In genomic region chr20:4681971-4682370, GRCh38 we compare ENCODE assay signal across 1 cellular context.
TF ChIP-seq lines count a peak whose summit lies in the region.

No MANE protein-coding gene starts in this region.

TF ChIP-seq in K562, 482 proteins besides CTCF, POLR2A, EP300 and RAD21 (continued from another document and continues in another):
- TF ChIP-seq MGA (IDR thresholded peaks at IDR 0.05) (no peak), ZNF124 (CRISPR knock-in tag; IDR thresholded peaks at IDR 0.05) (no peak), SMC3 (conservative IDR thresholded peaks at IDR 0.05; ENCODE audit: insufficient read depth, low read depth, low read length) (no peak), CREB5 (CRISPR knock-in tag; IDR thresholded peaks at IDR 0.05) (no peak), ZFP1 (CRISPR knock-in tag; IDR thresholded peaks at IDR 0.05) (no peak), MEF2A (IDR thresholded peaks at IDR 0.05; ENCODE audit: control insufficient read depth, low read depth, low read length) (no peak), TRIM24 (IDR thresholded peaks at IDR 0.05) (peak in 1 of 2 experiments; percentile 11; a peak in 1 of 4 replicates), ILK (tag; IDR thresholded peaks at IDR 0.05; ENCODE audit: borderline replicate concordance, low read depth) (no peak), ESRRB (CRISPR knock-in tag; IDR thresholded peaks at IDR 0.05; ENCODE audit: borderline replicate concordance) (no peak), TAF9B (IDR thresholded peaks at IDR 0.05; ENCODE audit: partially characterized antibody) (no peak), MEIS2 (IDR thresholded peaks at IDR 0.05; ENCODE audit: partially characterized antibody) (peak; percentile 9), PBX2 (CRISPR knock-in tag; IDR thresholded peaks at IDR 0.05; ENCODE audit: low read depth) (no peak), PBX2 (tag; conservative IDR thresholded peaks at IDR 0.05; ENCODE audit: low read depth) (no peak), EHMT2 (IDR thresholded peaks at IDR 0.05) (no peak), POLR2AphosphoS5 (IDR thresholded peaks at IDR 0.05; ENCODE audit: control insufficient read depth, insufficient read depth, low read depth, low read length) (no peak), CBFA2T3 (IDR thresholded peaks at IDR 0.05) (peak; percentile 38; the same call in 1 of the 2 replicates), ZNF609 (CRISPR knock-in tag; IDR thresholded peaks at IDR 0.05; ENCODE audit: borderline replicate concordance) (no peak), MNT (conservative IDR thresholded peaks at IDR 0.05) (no peak), HCFC1 (IDR thresholded peaks at IDR 0.05; ENCODE audit: low read depth, low read length) (no peak), ZNF224 (CRISPR knock-in tag; IDR thresholded peaks at IDR 0.05) (no peak), MEF2D (tag; conservative IDR thresholded peaks at IDR 0.05; ENCODE audit: low read depth) (no peak), ZNF518B (CRISPR knock-in tag; IDR thresholded peaks at IDR 0.05) (no peak), RBM14 (IDR thresholded peaks at IDR 0.05; ENCODE audit: borderline replicate concordance, insufficient read depth, low read depth, low read length) (no peak), ATF3 (IDR thresholded peaks at IDR 0.05) (peak; percentile 88), ATF3 (CRISPR knock-in tag; conservative IDR thresholded peaks at IDR 0.05) (no peak), MYNN (IDR thresholded peaks at IDR 0.05) (no peak), MYNN (CRISPR knock-in tag; IDR thresholded peaks at IDR 0.05) (no peak), TEAD2 (tag; IDR thresholded peaks at IDR 0.05) (no peak), SETDB1 (IDR thresholded peaks at IDR 0.05; ENCODE audit: low read length) (no peak)
